Comparison of ENCODE assay signal across 10 cellular contexts in genomic region chr1:222241410-222241809, GRCh38.
"Had no signal": no experiment of that assay in that cellular context is flagged by ENCODE, and none has a peak within 500 bp of the region (broad histone marks: within the 10 kb centered on the region; RNA-seq: fewer than 3 reads in every experiment).

No MANE protein-coding gene starts in this region.

- ATAC-seq: esophagus mucosa; stimulated activated naive CD8-positive, alpha-beta T cell treated with anti-CD3 and anti-CD28 coated beads, Interleukin-15, Interleukin-2, amounts not matched to agents 100 U/mL and 50 U/mL, for 24 hours had no signal

- DNase-seq: activated CD4-positive, alpha-beta T cell treated with anti-CD3 and anti-CD28 coated beads for 1 hour; activated CD4-positive, alpha-beta T cell treated with anti-CD3 and anti-CD28 coated beads, Interleukin-2, amount 50 U/mL, for 48 hours; activated gamma-delta T cell; activated T-cell treated with anti-CD3 and anti-CD28 coated beads, Interleukin-2, amount 50 U/mL, for 48 hours; dermis blood vessel endothelial cell; hypothalamus; kidney glomerular epithelial cell; stimulated activated CD4-positive, alpha-beta T cell treated with anti-CD3 and anti-CD28 coated beads, Interleukin-12 subunit alpha, Interleukin-12 subunit beta, amount 100 ng/mL, for 4 hours; stimulated activated naive CD8-positive, alpha-beta T cell treated with anti-CD3 and anti-CD28 coated beads, Interleukin-15, Interleukin-2, amounts not matched to agents 100 U/mL and 50 U/mL, for 24 hours had no signal
